Comparison of ENCODE assay signal across 23 cellular contexts in genomic region chr1:63988941-63989340, GRCh38.
"Had no signal": no experiment of that assay in that cellular context is flagged by ENCODE, and none has a peak within 500 bp of the region (broad histone marks: within the 10 kb centered on the region; RNA-seq: fewer than 3 reads in every experiment).

No MANE protein-coding gene starts in this region.

- H3K9me3 ChIP-seq: stomach, suprapubic skin, testis, thoracic aorta, thyroid gland, tibial artery, tibial nerve, transverse colon, upper lobe of left lung, upper lobe of right lung, uterus, vagina had no signal

- H3K27me3 ChIP-seq: stomach, suprapubic skin, testis, thyroid gland, tibial artery, tibial nerve, transverse colon, upper lobe of left lung, upper lobe of right lung, uterus, vagina had no signal

- H3K27ac ChIP-seq: stomach, suprapubic skin, testis, thoracic aorta, thyroid gland, tibial artery, tibial nerve, transverse colon, upper lobe of left lung, upper lobe of right lung, uterus, vagina had no signal

- H3K4me1 ChIP-seq: testis, thyroid gland, upper lobe of right lung, uterus had no signal

- H3K4me3 ChIP-seq: stomach, suprapubic skin, testis, thoracic aorta, thyroid gland, tibial artery, tibial nerve, transverse colon, upper lobe of left lung, upper lobe of right lung, uterus, vagina had no signal

- DNase-seq: stimulated activated CD4-positive, alpha-beta T cell treated with anti-CD3 and anti-CD28 coated beads, Interleukin-2, amount 100 ng/mL, for 48 hours; stimulated activated CD4-positive, alpha-beta T cell treated with anti-CD3 and anti-CD28 coated beads, Interleukin-4, amount 100 ng/mL, for 1 hour; stimulated activated CD4-positive, alpha-beta T cell treated with anti-CD3 and anti-CD28 coated beads, Interleukin-4, amount 100 ng/mL, for 24 hours; stimulated activated CD4-positive, alpha-beta T cell treated with anti-CD3 and anti-CD28 coated beads, Interleukin-4, amount 100 ng/mL, for 4 hours; stimulated activated CD8-positive, alpha-beta memory T cell treated with anti-CD3 and anti-CD28 coated beads, Interleukin-4, amount 100 ng/mL, for 48 hours; stimulated activated naive B cell treated with anti-CD40 and anti-IgM and Interleukin-4, amounts not matched to agents 10 μg/mL and 1 μg/mL and 100 μg/mL, for 72 hours; stimulated activated naive CD4-positive, alpha-beta T cell; stimulated activated naive CD4-positive, alpha-beta T cell treated with Interleukin-2 at 50 U/mL for 16 hours; stimulated activated naive CD8-positive, alpha-beta T cell treated with anti-CD3 and anti-CD28 coated beads, Interleukin-15, amount 100 ng/mL, for 72 hours; stimulated activated naive CD8-positive, alpha-beta T cell treated with anti-CD3 and anti-CD28 coated beads, Interleukin-15, Interleukin-2, amounts not matched to agents 100 U/mL and 50 U/mL, for 24 hours; stomach; substantia nigra; testis; thyroid gland; tibial artery; transverse colon; upper lobe of left lung; upper lobe of right lung; uterus had no signal

- H3K36me3 ChIP-seq: stomach, suprapubic skin, thoracic aorta, thyroid gland, tibial artery, tibial nerve, transverse colon, upper lobe of left lung, upper lobe of right lung, uterus, vagina had no signal
